Comparison of ENCODE assay signal across 1 cellular context in genomic region chr16:53097190-53097589, GRCh38.
TF ChIP-seq lines count a peak whose summit lies in the region.

No MANE protein-coding gene starts in this region.

TF ChIP-seq in H1, 55 proteins besides CTCF, POLR2A, EP300 and RAD21:
- TF ChIP-seq CBX5 (IDR thresholded peaks at IDR 0.05; ENCODE audit: low read depth, low read length) (no peak), HDAC6 (IDR thresholded peaks at IDR 0.05; ENCODE audit: low read depth, low read length) (no peak), TEAD4 (IDR thresholded peaks at IDR 0.05; ENCODE audit: low read depth, low read length) (no peak), MAFK (IDR thresholded peaks at IDR 0.05; ENCODE audit: low read depth, low read length) (no peak), TCF12 (IDR thresholded peaks at IDR 0.05; ENCODE audit: low read depth, low read length) (no peak), SIRT6 (IDR thresholded peaks at IDR 0.05; ENCODE audit: low read length) (no peak), GTF2F1 (IDR thresholded peaks at IDR 0.05; ENCODE audit: borderline replicate concordance, low read depth, low read length) (no peak), CREB1 (IDR thresholded peaks at IDR 0.05) (no peak), ASH2L (IDR thresholded peaks at IDR 0.05; ENCODE audit: low read length) (no peak), KDM4A (IDR thresholded peaks at IDR 0.05; ENCODE audit: low read depth, low read length, severe bottlenecking) (no peak)
